In the genomic region with DNA sequence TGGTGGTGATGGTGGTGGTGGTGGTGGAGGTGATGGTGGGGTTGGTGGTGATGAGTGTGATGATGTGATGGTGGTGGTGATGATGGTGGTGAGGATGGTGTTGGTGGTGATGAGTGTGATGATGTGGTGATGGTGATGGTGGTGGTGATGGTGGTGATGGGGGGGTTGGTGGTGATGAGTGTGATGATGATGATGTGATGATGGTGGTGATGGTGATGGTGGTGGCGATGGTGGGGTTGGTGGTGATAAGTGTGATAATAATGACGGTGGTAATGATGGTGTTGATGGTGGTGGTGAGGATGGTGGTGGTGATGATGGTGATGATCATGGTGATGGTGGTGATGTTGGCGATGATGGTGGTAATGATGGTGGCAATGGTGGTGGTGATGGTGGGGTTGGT, we compare ENCODE assay signal across 30 cellular contexts.
"Had no signal": no experiment of that assay in that cellular context is flagged by ENCODE, and none has a peak within 500 bp of the region (broad histone marks: within the 10 kb centered on the region; RNA-seq: fewer than 3 reads in every experiment).

No MANE protein-coding gene starts in this region.

- FAIRE-seq: islet of Langerhans, pancreas, TTC549 had no signal

- ATAC-seq: foreskin keratinocyte, mucosa of descending colon, pancreas, psoas muscle had no signal

- H3K9me3 ChIP-seq: esophagus muscularis mucosa, left ventricle myocardium inferior, mucosa of descending colon, pancreas, psoas muscle, thoracic aorta, uterus had no signal

- H3K27ac Mint-ChIP-seq: activated naive CD8-positive, alpha-beta T cell; endodermal cell; nephron progenitor cell had no signal

- H3K4me1 Mint-ChIP-seq: endodermal cell had no signal

- H3K9me3 Mint-ChIP-seq: endodermal cell, nephron progenitor cell had no signal

- H3K27me3 ChIP-seq: esophagus muscularis mucosa, foreskin keratinocyte, pancreas, uterus had no signal

- H3K36me3 Mint-ChIP-seq: activated naive CD8-positive, alpha-beta T cell had no signal

- H3K4me1 ChIP-seq: foreskin keratinocyte, left ventricle myocardium inferior, pancreas, psoas muscle had no signal

- H3K4me2 ChIP-seq: smooth muscle cell had no signal

- H3K27ac ChIP-seq: esophagus muscularis mucosa, foreskin keratinocyte, left ventricle myocardium inferior, pancreas, psoas muscle, thoracic aorta, uterus, VCaP had no signal

- DNase-seq: activated CD4-positive, alpha-beta T cell treated with anti-CD3 and anti-CD28 coated beads for 48 hours; activated CD4-positive, alpha-beta T cell treated with anti-CD3 and anti-CD28 coated beads, Interleukin-2, amount 50 U/mL, for 48 hours; activated CD8-positive, alpha-beta memory T cell treated with anti-CD3 and anti-CD28 coated beads for 24 hours; activated effector memory CD4-positive, alpha-beta T cell treated with Interleukin-2 at 50 U/mL for 16 hours; activated naive CD4-positive, alpha-beta T cell treated with Interleukin-2 at 50 U/mL for 16 hours; caudate nucleus; endodermal cell; foreskin keratinocyte; left ventricle myocardium inferior; mucosa of descending colon; nephron progenitor cell; nucleus accumbens; pancreas; psoas muscle; stimulated activated CD4-positive, alpha-beta T cell treated with anti-CD3 and anti-CD28 coated beads, Interleukin-15, amount 100 ng/mL, for 24 hours; stimulated activated CD4-positive, alpha-beta T cell treated with anti-CD3 and anti-CD28 coated beads, Interleukin-2, amount 100 ng/mL, for 24 hours; stimulated activated naive CD4-positive, alpha-beta T cell; SW 1271; T-helper 9 cell; trophoblast cell; uterus had no signal

- H3K36me3 ChIP-seq: esophagus muscularis mucosa, left ventricle myocardium inferior, pancreas, thoracic aorta, uterus had no signal

- H3K4me3 ChIP-seq: esophagus muscularis mucosa, left ventricle myocardium inferior, lung, mucosa of descending colon, pancreas, psoas muscle, smooth muscle cell, thoracic aorta, uterus had no signal

- H3K27me3 Mint-ChIP-seq: activated naive CD8-positive, alpha-beta T cell had no signal

- H3K4me3 Mint-ChIP-seq: activated naive CD8-positive, alpha-beta T cell; endodermal cell; nephron progenitor cell; T-helper 1 cell treated with Interleukin-12 subunit alpha and Interleukin-12 subunit beta and Interleukin-4 antibody, amounts not matched to agents 30 μg/mL and 1 μg/mL, for 36 hours had no signal
